Comparison of ENCODE assay signal across 2 cellular contexts in genomic region chr1:119338757-119339156, GRCh38.
TF ChIP-seq lines count a peak whose summit lies in the region.

No MANE protein-coding gene starts in this region.

TF ChIP-seq in H1, 55 proteins besides CTCF, POLR2A, EP300 and RAD21:
- no peak for TF ChIP-seq SRF (IDR thresholded peaks at IDR 0.05; ENCODE audit: low read depth, low read length)
- TF ChIP-seq JUN (IDR thresholded peaks at IDR 0.05; ENCODE audit: low read depth, low read length): no peak
- no peak for TF ChIP-seq RXRA (IDR thresholded peaks at IDR 0.05; ENCODE audit: insufficient read depth, low read depth, low read length)
- TF ChIP-seq KDM1A (IDR thresholded peaks at IDR 0.05; ENCODE audit: borderline replicate concordance, low read length): no peak
- no peak for TF ChIP-seq MAFK (IDR thresholded peaks at IDR 0.05; ENCODE audit: low read depth, low read length)
- no peak for TF ChIP-seq YY1 (IDR thresholded peaks at IDR 0.05; ENCODE audit: low read depth, low read length)
- no peak for TF ChIP-seq ASH2L (IDR thresholded peaks at IDR 0.05; ENCODE audit: low read length)

TF ChIP-seq in HepG2, 621 proteins besides CTCF, POLR2A, EP300 and RAD21 (continues in another document):
- no peak for TF ChIP-seq HDAC6 (IDR thresholded peaks at IDR 0.05; ENCODE audit: low read depth, low read length)
- no peak for TF ChIP-seq DBP (CRISPR knock-in tag; IDR thresholded peaks at IDR 0.05; ENCODE audit: not compliant biosample characterization)
- TF ChIP-seq FOXP4 (CRISPR knock-in tag; IDR thresholded peaks at IDR 0.05): peak; percentile 36; the same call in 1 of the 2 replicates
- TF ChIP-seq ZKSCAN8 (CRISPR knock-in tag; IDR thresholded peaks at IDR 0.05; ENCODE audit: borderline replicate concordance): no peak
- no peak for TF ChIP-seq ELF3 (CRISPR knock-in tag; IDR thresholded peaks at IDR 0.05)
- TF ChIP-seq SNAPC4 (CRISPR knock-in tag; IDR thresholded peaks at IDR 0.05): no peak
- no peak for TF ChIP-seq ZNF746 (CRISPR knock-in tag; IDR thresholded peaks at IDR 0.05)
- TF ChIP-seq ARHGAP35 (CRISPR knock-in tag; IDR thresholded peaks at IDR 0.05; ENCODE audit: borderline replicate concordance): no peak
- TF ChIP-seq AGO1 (IDR thresholded peaks at IDR 0.05; ENCODE audit: low read depth, low read length, poor library complexity, severe bottlenecking): no peak
- no peak for TF ChIP-seq TEF (CRISPR knock-in tag; IDR thresholded peaks at IDR 0.05)
- peak; percentile 38; the same call in 1 of the 2 replicates for TF ChIP-seq SALL1 (CRISPR knock-in tag; IDR thresholded peaks at IDR 0.05)
- TF ChIP-seq MYNN (CRISPR knock-in tag; IDR thresholded peaks at IDR 0.05; ENCODE audit: low read depth): no peak
- TF ChIP-seq SOX13 (IDR thresholded peaks at IDR 0.05): no peak
- peak in 1 of 2 experiments; percentile 62; a peak in 2 of 4 replicates for TF ChIP-seq SOX13 (CRISPR knock-in tag; conservative IDR thresholded peaks at IDR 0.05 in 1 of 2, IDR thresholded peaks at IDR 0.05 in 1 of 2)
- no peak for TF ChIP-seq ZNF646 (CRISPR knock-in tag; IDR thresholded peaks at IDR 0.05)
- peak; percentile 84 for TF ChIP-seq PITX1 (CRISPR knock-in tag; IDR thresholded peaks at IDR 0.05)
- TF ChIP-seq SRY (CRISPR knock-in tag; IDR thresholded peaks at IDR 0.05): no peak
- no peak for TF ChIP-seq ZNF530 (CRISPR knock-in tag; IDR thresholded peaks at IDR 0.05; ENCODE audit: low read depth)
- TF ChIP-seq FUBP1 (CRISPR knock-in tag; IDR thresholded peaks at IDR 0.05; ENCODE audit: borderline replicate concordance): no peak
- TF ChIP-seq NFATC3 (CRISPR knock-in tag; IDR thresholded peaks at IDR 0.05): no peak
- peak; percentile 39; the same call in 1 of the 2 replicates for TF ChIP-seq HMG20A (CRISPR knock-in tag; IDR thresholded peaks at IDR 0.05; ENCODE audit: borderline replicate concordance)
- TF ChIP-seq CSRNP1 (CRISPR knock-in tag; IDR thresholded peaks at IDR 0.05): no peak
- TF ChIP-seq ZNF234 (CRISPR knock-in tag; conservative IDR thresholded peaks at IDR 0.05): no peak
- TF ChIP-seq ZNF253 (CRISPR knock-in tag; IDR thresholded peaks at IDR 0.05; ENCODE audit: borderline replicate concordance): no peak
- TF ChIP-seq NCOR1 (IDR thresholded peaks at IDR 0.05; ENCODE audit: borderline replicate concordance, low read length): peak; percentile 66; the same call in 1 of the 2 replicates
- peak; percentile 22; the same call in 1 of the 2 replicates for TF ChIP-seq SOX5 (CRISPR knock-in tag; IDR thresholded peaks at IDR 0.05; ENCODE audit: borderline replicate concordance)
- TF ChIP-seq ZFYVE20 (CRISPR knock-in tag; IDR thresholded peaks at IDR 0.05; ENCODE audit: borderline replicate concordance, low read depth): no peak
- no peak for TF ChIP-seq ZNF607 (CRISPR knock-in tag; IDR thresholded peaks at IDR 0.05; ENCODE audit: borderline replicate concordance)
- no peak for TF ChIP-seq ZEB1 (IDR thresholded peaks at IDR 0.05; ENCODE audit: insufficient replicate concordance, low read depth)
- peak; percentile 85 for TF ChIP-seq RXRB (CRISPR knock-in tag; IDR thresholded peaks at IDR 0.05; ENCODE audit: borderline replicate concordance)
- TF ChIP-seq THAP8 (CRISPR knock-in tag; IDR thresholded peaks at IDR 0.05; ENCODE audit: borderline replicate concordance): no peak
- TF ChIP-seq MNT (IDR thresholded peaks at IDR 0.05): no peak
- no peak for TF ChIP-seq FOXK1 (CRISPR knock-in tag; IDR thresholded peaks at IDR 0.05; ENCODE audit: borderline replicate concordance, low read depth)
